ENCODE assay signal across 8 cellular contexts in the genomic region with DNA sequence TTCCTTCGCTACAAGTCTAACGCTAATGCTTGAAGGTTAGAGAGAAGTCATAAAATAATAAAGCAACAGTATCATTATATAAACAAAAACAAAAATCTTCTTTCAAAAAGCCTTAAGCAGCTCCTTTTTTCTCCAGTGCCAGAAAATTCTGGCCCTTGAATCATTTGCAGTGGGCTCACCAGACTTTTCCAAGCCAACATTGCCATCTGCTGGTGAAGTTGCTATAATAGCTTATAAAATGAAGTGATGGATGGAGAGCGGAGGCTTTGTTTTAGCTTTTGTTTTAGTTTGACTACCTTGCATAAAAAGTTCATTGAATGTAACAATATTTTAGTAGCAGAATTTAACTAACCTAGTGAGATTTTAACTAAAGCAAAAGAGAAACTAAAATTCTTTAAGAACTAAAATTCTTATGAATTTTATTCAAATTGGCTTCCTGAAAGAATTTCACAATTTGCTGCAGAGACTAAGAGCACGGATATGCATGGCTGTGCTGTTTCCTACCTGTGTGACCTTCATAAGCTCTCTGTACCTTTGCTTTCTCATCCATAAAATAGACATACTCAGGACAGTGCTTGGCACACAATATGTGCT.
DNase-seq lines count a peak whose midpoint lies in the region; ATAC-seq and TF ChIP-seq lines count a peak whose summit lies in the region.

No MANE protein-coding gene starts in this region.

- TF ChIP-seq CTCF in RWPE2 (IDR thresholded peaks at IDR 0.05; ENCODE audit: poor library complexity, severe bottlenecking): peak; percentile 76

- no peaks in the 10 kb centered on the region for H3K9me3 ChIP-seq in RWPE2 (ENCODE audit: severe bottlenecking)

- no peak overlapping the region for H3K4me3 ChIP-seq in RWPE2 (ENCODE audit: severe bottlenecking)

- no peak overlapping the region for H3K27ac ChIP-seq in RWPE2 (ENCODE audit: poor library complexity, severe bottlenecking)

- H3K36me3 ChIP-seq in RWPE2 (ENCODE audit: low read depth): no peaks in the 10 kb centered on the region

- ATAC-seq in RWPE2 (ENCODE audit: low read depth): peak; percentile 64; the same call in 2 of the 3 replicates
- ATAC-seq in GM21423 (IDR thresholded peaks at IDR 0.05; ENCODE audit: unreplicated experiment): no peak

- no peaks in the 10 kb centered on the region for H3K27me3 ChIP-seq in RWPE2 (ENCODE audit: insufficient read depth, poor library complexity, severe bottlenecking)

- H3K4me1 ChIP-seq in RWPE2 (ENCODE audit: insufficient read depth, poor library complexity, severe bottlenecking): no peaks in the 10 kb centered on the region

- DNase-seq in DMS 273 (lab: John Stamatoyannopoulos, UW; ENCODE audit: unreplicated experiment) (peak; percentile 89), DMS 273 treated with DMSO at 0.1 percent for 48 hours (lab: John Stamatoyannopoulos, UW) (no peak), Kasumi-1 (lab: John Stamatoyannopoulos, UW) (peak; percentile 47 to 60), RWPE2 (ENCODE audit: low spot score) (no peak), globus pallidus (ENCODE audit: low spot score) (peak; percentile 85), pons (ENCODE audit: low spot score) (peak; percentile 93)
- peak; percentile 41 for DNase-seq in activated gamma-delta T cell treated with anti-CD3 and anti-CD28 coated beads, Interleukin-2, amount 50 U/mL, for 16 hours (ENCODE audit: low read depth)

Comparison
In these comparisons a context has a peak if more than half of its experiments do, and no peak if none do; other contexts are left out.
1. DNase-seq: peak in DMS 273 (single experiment), Kasumi-1 (2 of 2), activated gamma-delta T cell treated with anti-CD3 and anti-CD28 coated beads, Interleukin-2, amount 50 U/mL, for 16 hours (single experiment), globus pallidus (single experiment) and pons (single experiment); none in DMS 273 treated with DMSO at 0.1 percent for 48 hours (single experiment) and RWPE2 (single experiment).